12 cellular contexts compared by ENCODE assay signal in the genomic region with DNA sequence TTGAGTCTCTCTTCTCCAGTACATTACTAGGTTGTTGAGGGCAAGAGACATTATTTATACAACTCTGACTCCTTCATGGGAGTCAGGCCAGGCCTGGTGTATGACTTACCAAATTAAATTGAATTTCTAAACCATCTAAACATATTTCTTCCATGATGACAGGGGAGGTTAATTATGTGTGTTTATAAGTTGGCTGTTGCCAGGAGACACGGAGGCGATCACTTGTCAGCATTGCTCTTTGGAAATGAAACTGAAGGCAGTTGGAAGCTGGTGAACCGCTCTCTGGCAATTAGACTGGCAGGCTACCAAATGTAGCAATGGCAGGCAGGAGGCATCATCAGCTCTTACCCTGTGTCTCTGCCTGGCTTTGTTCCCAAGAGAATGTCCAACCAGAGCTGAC.
DNase-seq lines count a peak whose midpoint lies in the region; TF ChIP-seq lines count a peak whose summit lies in the region.
"Had no signal": no experiment of that assay in that cellular context is flagged by ENCODE, and none has a peak within 500 bp of the region (broad histone marks: within the 10 kb centered on the region; RNA-seq: fewer than 3 reads in every experiment).

No MANE protein-coding gene starts in this region.

- no peaks in the 10 kb centered on the region for H3K9me3 ChIP-seq in Karpas-422 (ENCODE audit: low read length)

- no peaks in the 10 kb centered on the region for H3K9me2 ChIP-seq in Karpas-422 (replicated peaks; ENCODE audit: insufficient read depth, low read length)

- H3K36me3 ChIP-seq in Karpas-422 (ENCODE audit: insufficient read depth, low read length): no peaks in the 10 kb centered on the region

- no peak overlapping the region for H3K4me3 ChIP-seq in epithelial cell of proximal tubule (ENCODE audit: low read depth, low read length)
- H3K4me3 ChIP-seq in Karpas-422 (ENCODE audit: low read length): no peak overlapping the region

- H4K20me1 ChIP-seq in Karpas-422 (ENCODE audit: insufficient read depth, low read depth, low read length): no peaks in the 10 kb centered on the region

- H3K9ac ChIP-seq in Karpas-422 (ENCODE audit: low read length): no peak overlapping the region

- no peak overlapping the region for H3K4me2 ChIP-seq in Karpas-422 (ENCODE audit: low read depth, low read length, poor library complexity, severe bottlenecking)

- DNase-seq in DMS 273 (lab: John Stamatoyannopoulos, UW; ENCODE audit: unreplicated experiment) (peak; percentile 8), DMS 273 treated with DMSO at 0.1 percent for 48 hours (lab: John Stamatoyannopoulos, UW) (no peak), NCI-H2029 (lab: John Stamatoyannopoulos, UW) (peak; percentile 68), epithelial cell of proximal tubule (ENCODE audit: low read depth) (peak; percentile 30), renal cortical epithelial cell (ENCODE audit: low read depth) (peak; percentile 17), Karpas-422 (no peak), epidermal melanocyte (ENCODE audit: insufficient read length, low spot score) (no peak)
- DNase-seq in activated CD8-positive, alpha-beta memory T cell treated with anti-CD3 and anti-CD28 coated beads, Interleukin-2, amount 50 U/mL, for 48 hours: no peak
- DNase-seq: activated naive CD8-positive, alpha-beta T cell treated with anti-CD3 and anti-CD28 coated beads, Interleukin-2, amount 50 U/mL, for 24 hours; natural killer cell had no signal

- no peak for TF ChIP-seq CTCF in epithelial cell of proximal tubule (conservative IDR thresholded peaks at IDR 0.05; ENCODE audit: low read depth, low read length)

- H3K27me3 ChIP-seq in Karpas-422 (ENCODE audit: low read length): no peaks in the 10 kb centered on the region

- 0 out of 2 replicates have a peak, but pooled peaks cover 2% of the 10 kb centered on the region for H3K4me1 ChIP-seq in Karpas-422 (ENCODE audit: low read length)

- no peaks in the 10 kb centered on the region for H3K79me2 ChIP-seq in Karpas-422 (ENCODE audit: low read length)

- H3K27ac ChIP-seq in Karpas-422 (ENCODE audit: low read length): no peak overlapping the region
- H3K27ac ChIP-seq: 22Rv1, RWPE1 had no signal

- H2AFZ ChIP-seq in Karpas-422 (ENCODE audit: low read length): no peak overlapping the region

Comparison
In these comparisons a context has a peak if more than half of its experiments do, and no peak if none do; other contexts are left out.
1. DNase-seq: peak in DMS 273 (single experiment), NCI-H2029 (single experiment), epithelial cell of proximal tubule (single experiment) and renal cortical epithelial cell (single experiment); none in DMS 273 treated with DMSO at 0.1 percent for 48 hours (single experiment), activated CD8-positive, alpha-beta memory T cell treated with anti-CD3 and anti-CD28 coated beads, Interleukin-2, amount 50 U/mL, for 48 hours (single experiment), Karpas-422 (single experiment) and epidermal melanocyte (single experiment).